Comparison of ENCODE assay signal across 11 cellular contexts in genomic region chr1:225875044-225875822, GRCh38. TPM values are rescaled to one million over a fixed set of nuclear protein-coding genes. Genes with fewer than 3 reads are reported as not detected.
DNase-seq lines count a peak whose midpoint lies in the region; ATAC-seq and TF ChIP-seq lines count a peak whose summit lies in the region.
"Had no signal": no experiment of that assay in that cellular context is flagged by ENCODE, and none has a peak within 500 bp of the region (broad histone marks: within the 10 kb centered on the region; RNA-seq: fewer than 3 reads in every experiment).

No MANE protein-coding gene starts in this region.

- POLR2A ChIA-PET in naive thymus-derived CD8-positive, alpha-beta T cell (lab: Charles Lee): interaction anchor here (0.6 to 19.1 kb wide), 12 partner anchors 7 to 460 kb away, joined by 4 to 526 read pairs (median 9); partner anchors contain the start of genes LEFTY1, SRP9 and TMEM63A

- H3K36me3 Mint-ChIP-seq in naive thymus-derived CD8-positive, alpha-beta T cell: peaks cover 0 to 89% (median 11%) of the 10 kb centered on the region in 3 donors

- peaks cover 0 to 38% (median 28%) of the 10 kb centered on the region in 4 donors for H3K4me1 ChIP-seq in tibial nerve
- peaks cover 0 to 42% (median 20%) of the 10 kb centered on the region in 3 donors for H3K4me1 ChIP-seq in gastroesophageal sphincter
- H3K4me1 ChIP-seq: neural progenitor cell had no signal

- no peaks in the 10 kb centered on the region for H3K27me3 ChIP-seq in tibial nerve
- H3K27me3 ChIP-seq in gastroesophageal sphincter: no peaks in the 10 kb centered on the region
- H3K27me3 ChIP-seq: neural progenitor cell had no signal

- no peak for ATAC-seq in naive thymus-derived CD8-positive, alpha-beta T cell
- no peak for ATAC-seq in HG02610 (IDR thresholded peaks at IDR 0.05; ENCODE audit: unreplicated experiment)
- no peak for ATAC-seq in gastroesophageal sphincter

- no peaks in the 10 kb centered on the region for H3K9me3 ChIP-seq in KOPT-K1 (ENCODE audit: insufficient read depth, low read length, poor library complexity, severe bottlenecking)
- no peaks in the 10 kb centered on the region for H3K9me3 ChIP-seq in tibial nerve
- no peaks in the 10 kb centered on the region for H3K9me3 ChIP-seq in gastroesophageal sphincter

- H3K36me3 ChIP-seq in KOPT-K1 (ENCODE audit: insufficient read depth, low read length) (peaks cover 56% of the 10 kb centered on the region), tibial nerve (peaks cover 0 to 68% (median 18%) of the 10 kb centered on the region in 3 donors), gastroesophageal sphincter (peaks cover 0 to 67% of the 10 kb centered on the region in 2 donors)
- H3K36me3 ChIP-seq: neural progenitor cell had no signal

- peak overlapping the region; percentile 53 to 95 (median 78) for H3K27ac Mint-ChIP-seq in naive thymus-derived CD8-positive, alpha-beta T cell
- H3K27ac Mint-ChIP-seq: activated CD4-positive, alpha-beta T cell treated with anti-CD3 and anti-CD28 coated beads, Interleukin-2, amount 10 ng/mL, durations not matched to agents 24 days and 14 days; neural progenitor cell had no signal

- H3K4me3 ChIP-seq in tibial nerve (no peak overlapping the region), gastroesophageal sphincter (no peak overlapping the region)
- H3K4me3 ChIP-seq: neural progenitor cell had no signal

- no peaks in the 10 kb centered on the region for H3K27me3 Mint-ChIP-seq in naive thymus-derived CD8-positive, alpha-beta T cell
- H3K27me3 Mint-ChIP-seq: activated CD4-positive, alpha-beta T cell treated with anti-CD3 and anti-CD28 coated beads, Interleukin-2, amount 10 ng/mL, durations not matched to agents 24 days and 14 days had no signal

- TF ChIP-seq POLR2A in tibial nerve (IDR thresholded peaks at IDR 0.05) (no peak), gastroesophageal sphincter (IDR thresholded peaks at IDR 0.05) (no peak)

- 90 to 91% methylated on average over 12 of the region's 12 CpGs for WGBS in tibial nerve, 2 donors
- WGBS in gastroesophageal sphincter (ENCODE audit: low coverage in 1 of 2), 2 donors: 80 to 100% methylated on average over 1 to 2 of the region's 12 CpGs

- TF ChIP-seq CTCF in tibial nerve (IDR thresholded peaks at IDR 0.05) (no peak), gastroesophageal sphincter (IDR thresholded peaks at IDR 0.05) (no peak)

- peak overlapping the region; percentile 11 to 94 (median 60) for H3K4me3 Mint-ChIP-seq in naive thymus-derived CD8-positive, alpha-beta T cell
- H3K4me3 Mint-ChIP-seq: activated CD4-positive, alpha-beta T cell treated with anti-CD3 and anti-CD28 coated beads, Interleukin-2, amount 10 ng/mL, durations not matched to agents 24 days and 14 days; neural progenitor cell had no signal

- H3K27ac ChIP-seq in KOPT-K1 (ENCODE audit: low read depth, low read length, poor library complexity, severe bottlenecking): peak overlapping the region; percentile 25
- peak overlapping the region; percentile 94 for H3K27ac ChIP-seq in caudate nucleus (ENCODE audit: low read depth, low read length)
- H3K27ac ChIP-seq in tibial nerve: no peak overlapping the region
- H3K27ac ChIP-seq in gastroesophageal sphincter: no peak overlapping the region
- H3K27ac ChIP-seq: neural progenitor cell had no signal

- TF ChIP-seq EP300 in tibial nerve (IDR thresholded peaks at IDR 0.05) (no peak), gastroesophageal sphincter (IDR thresholded peaks at IDR 0.05) (no peak)

- H3K9me3 Mint-ChIP-seq in naive thymus-derived CD8-positive, alpha-beta T cell: no peaks in the 10 kb centered on the region
- H3K9me3 Mint-ChIP-seq: activated CD4-positive, alpha-beta T cell treated with anti-CD3 and anti-CD28 coated beads, Interleukin-2, amount 10 ng/mL, durations not matched to agents 24 days and 14 days; neural progenitor cell had no signal

- DNase-seq in DMS153 (lab: John Stamatoyannopoulos, UW) (peak; percentile 89), caudate nucleus (lab: John Stamatoyannopoulos, UW) (no peak), DMS114 treated with DMSO at 0.1 percent for 48 hours (lab: John Stamatoyannopoulos, UW; ENCODE audit: unreplicated experiment) (no peak), tibial nerve (ENCODE audit: low spot score in 2 of 2) (no peak)
- no peak for DNase-seq in naive thymus-derived CD8-positive, alpha-beta T cell
- DNase-seq: activated CD4-positive, alpha-beta T cell treated with anti-CD3 and anti-CD28 coated beads, Interleukin-2, amount 10 ng/mL, durations not matched to agents 24 days and 14 days; glutamatergic neuron had no signal

- H3K4me1 Mint-ChIP-seq in naive thymus-derived CD8-positive, alpha-beta T cell: peaks cover 38 to 85% (median 68%) of the 10 kb centered on the region in 4 donors

RNA-seq across cellular contexts. Expression of gene TMEM63A, which starts 6.9 kb away (rescaled TPM):
- total RNA-seq in naive thymus-derived CD8-positive, alpha-beta T cell: 100 to 1,000 TPM; 427 to 436 TPM
- polyA plus RNA-seq in naive thymus-derived CD8-positive, alpha-beta T cell: 10 to 100 TPM; 34.4 to 53.5 (median 45.1) TPM
- total RNA-seq in tibial nerve (10 to 100 TPM; 63.2 to 91.5 (median 66.7) TPM), gastroesophageal sphincter (10 to 100 TPM; 10.9 to 55.9 (median 23.8) TPM)

RNA-seq across cellular contexts. Expression of gene LEFTY1, which starts 13.7 kb away (rescaled TPM):
- total RNA-seq in naive thymus-derived CD8-positive, alpha-beta T cell: not detected
- polyA plus RNA-seq in naive thymus-derived CD8-positive, alpha-beta T cell: under 1 TPM in 1 of 3 donors, not detected in 2; 0.22 TPM
- total RNA-seq in tibial nerve (under 1 TPM in 1 of 4 donors, not detected in 3; 0.20 TPM), gastroesophageal sphincter (1 to 10 TPM in 1 of 4 donors, under 1 TPM in 1, not detected in 2; 0.35 to 1.4 TPM)
- total RNA-seq: activated CD4-positive, alpha-beta T cell treated with anti-CD3 and anti-CD28 coated beads, Interleukin-2, amount 10 ng/mL, durations not matched to agents 24 days and 14 days had no signal

RNA-seq across cellular contexts. Expression of gene PYCR2, which starts 48.8 kb away (rescaled TPM):
- total RNA-seq in naive thymus-derived CD8-positive, alpha-beta T cell: 100 to 1,000 TPM; 132 to 153 TPM
- 100 to 1,000 TPM in 2 of 3 donors, 10 to 100 TPM in 1; 75.0 to 152 (median 121) TPM for polyA plus RNA-seq in naive thymus-derived CD8-positive, alpha-beta T cell
- total RNA-seq in tibial nerve: 10 to 100 TPM; 54.2 to 80.8 (median 59.0) TPM
- total RNA-seq in gastroesophageal sphincter: 10 to 100 TPM; 43.6 to 65.5 (median 50.6) TPM

Comparison
In these comparisons a context has a peak if more than half of its experiments do, and no peak if none do; other contexts are left out.
1. H3K27ac ChIP-seq: peak in KOPT-K1 (single experiment) and caudate nucleus (single experiment); none in tibial nerve (0 of 4) and gastroesophageal sphincter (0 of 4).
2. RNA of gene TMEM63A, which starts 6.9 kb away (total RNA-seq): 427 to 436 TPM in naive thymus-derived CD8-positive, alpha-beta T cell; 63.2 to 91.5 TPM in tibial nerve and 10.9 to 55.9 TPM in gastroesophageal sphincter; every median in the first group is over 4 times any median in the second.